Comparison of ENCODE assay signal across 8 cellular contexts in genomic region chr9:6646028-6646636, GRCh38. TPM values are rescaled to one million over a fixed set of nuclear protein-coding genes. Genes with fewer than 3 reads are reported as not detected.
DNase-seq lines count a peak whose midpoint lies in the region; ATAC-seq and TF ChIP-seq lines count a peak whose summit lies in the region.

No MANE protein-coding gene starts in this region.

- H3K9me3 ChIP-seq in OCI-LY3 (ENCODE audit: insufficient read depth, low read length) (no peaks in the 10 kb centered on the region), ectodermal cell (ENCODE audit: control insufficient read depth, low read length) (no peaks in the 10 kb centered on the region)

- H3K4me3 ChIP-seq in OCI-LY3 (ENCODE audit: low read length) (peak overlapping the region; percentile 89), ectodermal cell (ENCODE audit: insufficient read depth, low read depth, low read length) (peak overlapping the region; percentile 75)

- H3K27me3 ChIP-seq in OCI-LY3 (ENCODE audit: low read depth, low read length) = peaks cover 37% of the 10 kb centered on the region
- peaks cover 23% of the 10 kb centered on the region for H3K27me3 ChIP-seq in ectodermal cell (ENCODE audit: control insufficient read depth, insufficient read depth, low read length, poor library complexity, severe bottlenecking)

- DNase-seq in osteocyte (ENCODE audit: extremely low spot score, unreplicated experiment) (no peak), NCI-H146 (lab: John Stamatoyannopoulos, UW) (no peak), NCI-H2196 (lab: John Stamatoyannopoulos, UW; ENCODE audit: unreplicated experiment) (no peak), MV-4-11 (lab: John Stamatoyannopoulos, UW) (no peak), NCI-H1092 treated with DMSO at 0.1 percent for 48 hours (lab: John Stamatoyannopoulos, UW) (no peak)

- peak overlapping the region; percentile 67 for H3K4me3 Mint-ChIP-seq in osteocyte (ENCODE audit: unreplicated experiment)

- 19 to 20% methylated on average over 18 of the region's 18 CpGs for WGBS in ectodermal cell, 2 experiments

- H3K36me3 ChIP-seq in OCI-LY3 (replicated peaks; ENCODE audit: low read depth, low read length) (no peaks in the 10 kb centered on the region), ectodermal cell (ENCODE audit: control insufficient read depth, insufficient read depth, low read length) (no peaks in the 10 kb centered on the region)

- H3K4me1 ChIP-seq in OCI-LY3 (ENCODE audit: low read length) (peaks cover 7% of the 10 kb centered on the region), ectodermal cell (ENCODE audit: control insufficient read depth, insufficient read depth, low read length) (no peaks in the 10 kb centered on the region)

- TF ChIP-seq CTCF in OCI-LY3 (IDR thresholded peaks at IDR 0.05; ENCODE audit: low read depth, low read length) (no peak), osteocyte (IDR thresholded peaks at IDR 0.05) (no peak)

- H3K9me3 Mint-ChIP-seq in osteocyte (ENCODE audit: unreplicated experiment) = no peaks in the 10 kb centered on the region

- H3K79me2 ChIP-seq in OCI-LY3 (ENCODE audit: low read length) = no peaks in the 10 kb centered on the region

- peak overlapping the region; percentile 87 for H2AFZ ChIP-seq in OCI-LY3 (ENCODE audit: low read depth, low read length)

- H3K27ac ChIP-seq in OCI-LY3 (ENCODE audit: low read length) = no peak overlapping the region
- no peak overlapping the region for H3K27ac ChIP-seq in ectodermal cell (ENCODE audit: insufficient read depth, low read depth, low read length, poor library complexity, severe bottlenecking)

- H3K27me3 Mint-ChIP-seq in osteocyte (ENCODE audit: unreplicated experiment) = peaks cover 73% of the 10 kb centered on the region

- H3K4me2 ChIP-seq in OCI-LY3 (ENCODE audit: low read length) = peak overlapping the region; percentile 99

- H3K4me1 Mint-ChIP-seq in osteocyte (ENCODE audit: unreplicated experiment) = peaks cover 19% of the 10 kb centered on the region

- H3K27ac Mint-ChIP-seq in osteocyte (ENCODE audit: unreplicated experiment) = no peak overlapping the region

- no peaks in the 10 kb centered on the region for H4K20me1 ChIP-seq in OCI-LY3 (ENCODE audit: insufficient read depth, low read length)

- H3K36me3 Mint-ChIP-seq in osteocyte (ENCODE audit: unreplicated experiment) = no peaks in the 10 kb centered on the region

- peak overlapping the region; percentile 73 for H3K9ac ChIP-seq in OCI-LY3 (ENCODE audit: low read length)

- peak; percentile 42 for ATAC-seq in GM19395 (IDR thresholded peaks at IDR 0.05; ENCODE audit: unreplicated experiment)

RNA-seq across cellular contexts. Expression of gene GLDC, which starts 0.6 kb away (rescaled TPM):
- 63.8 TPM for polyA plus RNA-seq in ectodermal cell (2013, experiment 1 of 4)
- polyA plus RNA-seq in ectodermal cell (2013, experiment 2 of 4) = 83.8 TPM
- polyA plus RNA-seq in ectodermal cell (2013, experiment 3 of 4) = 52.6 TPM
- polyA plus RNA-seq in ectodermal cell (2013, experiment 4 of 4) = 61.9 TPM
- 0.71 and 0.78 TPM in 2 replicates for total RNA-seq in osteocyte
